In the genomic region with DNA sequence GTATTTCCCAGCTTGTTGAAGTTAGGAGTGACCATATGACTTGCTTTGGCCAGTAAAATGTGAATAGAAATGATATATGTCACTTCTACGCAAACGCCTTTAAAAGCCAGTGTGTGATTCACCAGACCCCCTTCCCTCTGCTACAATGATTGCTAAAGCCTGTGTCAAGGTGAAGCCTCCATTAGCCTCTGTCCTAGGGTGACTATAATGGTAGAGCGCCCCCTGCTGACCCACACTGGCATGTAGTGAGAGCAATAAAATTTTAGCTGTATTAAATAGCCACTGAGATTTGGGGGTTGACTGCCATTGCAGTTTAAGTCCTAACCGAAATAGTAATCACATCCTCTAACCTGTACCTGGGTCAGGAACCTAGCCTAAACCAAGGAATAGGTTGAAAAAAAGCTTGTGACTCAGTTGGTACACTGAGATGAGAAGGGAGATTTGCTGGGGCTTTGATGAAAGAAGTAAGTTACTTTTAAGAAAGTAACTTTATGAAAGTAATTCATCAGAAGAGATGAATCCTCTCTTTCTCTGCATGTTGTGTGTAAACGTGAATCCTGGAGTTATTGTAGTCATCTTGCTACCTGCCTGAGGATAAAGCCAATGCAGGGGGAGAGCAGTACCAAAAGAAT, we compare ENCODE assay signal across 8 cellular contexts. TPM values are rescaled to one million over a fixed set of nuclear protein-coding genes. Genes with fewer than 3 reads are reported as not detected.
DNase-seq lines count a peak whose midpoint lies in the region; ATAC-seq and TF ChIP-seq lines count a peak whose summit lies in the region.

No MANE protein-coding gene starts in this region.

- peak; percentile 90 for TF ChIP-seq CTCF in BE2C (IDR thresholded peaks at IDR 0.05; ENCODE audit: low read depth, low read length)

- H3K4me3 ChIP-seq in BE2C (ENCODE audit: low read depth, low read length), result no peak overlapping the region
- H3K4me3 ChIP-seq in effector memory CD4-positive, alpha-beta T cell (ENCODE audit: insufficient read depth, low read depth, low read length, poor library complexity, severe bottlenecking), result no peak overlapping the region

- ATAC-seq in GM19025 (IDR thresholded peaks at IDR 0.05; ENCODE audit: low read depth, unreplicated experiment) (peak; percentile 86), HG03159 (IDR thresholded peaks at IDR 0.05; ENCODE audit: unreplicated experiment) (peak; percentile 94)

- no peaks in the 10 kb centered on the region for H3K27me3 ChIP-seq in BE2C
- no peaks in the 10 kb centered on the region for H3K27me3 ChIP-seq in effector memory CD4-positive, alpha-beta T cell (replicated peaks; ENCODE audit: control insufficient read depth, insufficient read depth, low read length, poor library complexity, severe bottlenecking)

- DNase-seq in BE2C (peak; percentile 89), NCI-H69 (lab: John Stamatoyannopoulos, UW) (peak; percentile 52), midbrain (lab: John Stamatoyannopoulos, UW) (peak; percentile 78)
- peak; percentile 78 to 81 for DNase-seq in activated CD4-positive, alpha-beta T cell treated with anti-CD3 and anti-CD28 coated beads, Interleukin-2, amount 50 U/mL, for 4 hours
- peak; percentile 55 to 75 (median 64) for DNase-seq in effector memory CD4-positive, alpha-beta T cell
- peak; percentile 72 for DNase-seq in stimulated activated CD8-positive, alpha-beta memory T cell treated with anti-CD3 and anti-CD28 coated beads, Interleukin-4, amount 100 ng/mL, for 24 hours (ENCODE audit: low read depth)

- no peaks in the 10 kb centered on the region for H3K9me3 ChIP-seq in BE2C
- H3K9me3 ChIP-seq in effector memory CD4-positive, alpha-beta T cell (ENCODE audit: control insufficient read depth, low read length), result no peaks in the 10 kb centered on the region

- H3K36me3 ChIP-seq in BE2C, result no peaks in the 10 kb centered on the region
- H3K36me3 ChIP-seq in effector memory CD4-positive, alpha-beta T cell (ENCODE audit: control insufficient read depth, insufficient read depth, low read length), result no peaks in the 10 kb centered on the region

- H3K27ac ChIP-seq in effector memory CD4-positive, alpha-beta T cell (ENCODE audit: insufficient read depth, low read length, poor library complexity, severe bottlenecking), result no peak overlapping the region

- peaks cover 3% of the 10 kb centered on the region; the same call in 1 of the 2 replicates for H3K4me1 ChIP-seq in BE2C
- H3K4me1 ChIP-seq in effector memory CD4-positive, alpha-beta T cell (ENCODE audit: control insufficient read depth, insufficient read depth, low read length, poor library complexity, severe bottlenecking), result no peaks in the 10 kb centered on the region

RNA-seq across cellular contexts. Expression of a gene that starts 52.6 kb away (rescaled TPM):
- polyA plus RNA-seq in BE2C (2012; ENCODE audit: insufficient read depth, insufficient read length, low read depth), result 11.0 TPM

RNA-seq across cellular contexts. Expression of a gene that starts 52.8 kb away (rescaled TPM):
- polyA plus RNA-seq in BE2C (2012; ENCODE audit: insufficient read depth, insufficient read length, low read depth), result 15.8 TPM
